Comparison of ENCODE assay signal across 26 cellular contexts in the genomic region with DNA sequence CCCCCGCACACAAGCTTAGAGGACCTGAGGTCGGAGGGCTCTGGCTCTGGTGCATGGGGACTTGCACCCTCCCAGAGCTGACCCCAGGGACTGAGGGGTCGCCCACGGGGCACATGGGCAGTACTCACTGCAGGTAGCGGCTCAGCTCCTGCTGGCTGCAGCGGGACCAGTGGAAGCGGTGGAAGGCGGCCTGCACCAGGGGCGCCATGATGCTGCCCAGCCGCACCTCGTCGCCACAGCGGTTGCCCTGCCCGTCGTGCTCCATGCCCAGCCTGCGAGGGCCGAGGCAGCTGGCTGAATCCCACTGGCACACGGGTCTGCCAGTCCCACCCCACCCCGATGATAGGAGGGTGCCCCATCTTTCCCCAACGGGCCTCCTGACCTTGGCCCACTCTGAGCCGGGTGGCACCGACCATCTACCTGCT.
"Had no signal": no experiment of that assay in that cellular context is flagged by ENCODE, and none has a peak within 500 bp of the region (broad histone marks: within the 10 kb centered on the region; RNA-seq: fewer than 3 reads in every experiment).

No MANE protein-coding gene starts in this region.

- H3K4me3 Mint-ChIP-seq: activated CD4-positive, alpha-beta memory T cell treated with anti-CD3 and anti-CD28 coated beads, Interleukin-2, amount 10 ng/mL, durations not matched to agents 7 days and 5 days; activated CD4-positive, alpha-beta T cell treated with anti-CD3 and anti-CD28 coated beads, Interleukin-2, amount 10 ng/mL, durations not matched to agents 24 days and 14 days; mesothelial cell of epicardium; naive B cell; neural crest cell; type B pancreatic cell had no signal

- H3K9me3 Mint-ChIP-seq: activated CD4-positive, alpha-beta memory T cell treated with anti-CD3 and anti-CD28 coated beads, Interleukin-2, amount 10 ng/mL, durations not matched to agents 7 days and 5 days; activated naive CD4-positive, alpha-beta T cell treated with anti-CD3 and anti-CD28 coated beads, Interleukin-2, amount 50 U/mL, for 72 hours; mesothelial cell of epicardium; naive B cell; neural crest cell; type B pancreatic cell had no signal

- H3K4me3 ChIP-seq: colonic mucosa, esophagus squamous epithelium, right lobe of liver, uterus had no signal

- H3K36me3 Mint-ChIP-seq: activated naive CD4-positive, alpha-beta T cell treated with anti-CD3 and anti-CD28 coated beads, Interleukin-2, amount 50 U/mL, for 72 hours; mesothelial cell of epicardium; naive B cell; type B pancreatic cell had no signal

- H3K27ac ChIP-seq: colonic mucosa, epithelial cell of prostate, esophagus squamous epithelium, right lobe of liver, uterus, WERI-Rb-1 had no signal

- H3K27ac Mint-ChIP-seq: activated CD4-positive, alpha-beta memory T cell treated with anti-CD3 and anti-CD28 coated beads, Interleukin-2, amount 10 ng/mL, durations not matched to agents 7 days and 5 days; activated CD4-positive, alpha-beta T cell treated with anti-CD3 and anti-CD28 coated beads, Interleukin-2, amount 10 ng/mL, durations not matched to agents 24 days and 14 days; activated naive CD4-positive, alpha-beta T cell treated with anti-CD3 and anti-CD28 coated beads, Interleukin-2, amount 50 U/mL, for 72 hours; mesothelial cell of epicardium; naive B cell; type B pancreatic cell had no signal

- ATAC-seq: activated CD4-positive, CD25-positive, alpha-beta regulatory T cell treated with anti-CD3 and anti-CD28 coated beads, Interleukin-2, amount 50 U/mL, for 24 hours; activated naive CD4-positive, alpha-beta T cell treated with anti-CD3 and anti-CD28 coated beads, Interleukin-2, amount 50 U/mL, for 72 hours; left colon had no signal

- H3K27me3 ChIP-seq: colonic mucosa, esophagus squamous epithelium, right lobe of liver, uterus had no signal

- DNase-seq: activated CD4-positive, alpha-beta memory T cell treated with anti-CD3 and anti-CD28 coated beads, Interleukin-2, amount 10 ng/mL, durations not matched to agents 7 days and 5 days; activated CD4-positive, alpha-beta T cell treated with anti-CD3 and anti-CD28 coated beads, Interleukin-2, amount 10 ng/mL, durations not matched to agents 24 days and 14 days; activated naive CD4-positive, alpha-beta T cell; activated T-cell treated with anti-CD3 and anti-CD28 coated beads, Interleukin-2, amount 50 U/mL, for 48 hours; anterior cingulate cortex; colonic mucosa; effector CD8-positive, alpha-beta T cell; esophagus squamous epithelium; left colon; mammary epithelial cell; naive B cell; occipital lobe; small intestine; stimulated activated CD4-positive, alpha-beta T cell treated with anti-CD3 and anti-CD28 coated beads, Interleukin-4, amount 100 ng/mL, for 24 hours; stimulated activated CD8-positive, alpha-beta memory T cell treated with anti-CD3 and anti-CD28 coated beads, Interleukin-4, amount 100 ng/mL, for 48 hours; stimulated activated naive CD4-positive, alpha-beta T cell treated with Interleukin-2 at 50 U/mL for 16 hours; T-helper 1 cell; WERI-Rb-1 had no signal

- H3K4me1 Mint-ChIP-seq: activated CD4-positive, alpha-beta memory T cell treated with anti-CD3 and anti-CD28 coated beads, Interleukin-2, amount 10 ng/mL, durations not matched to agents 7 days and 5 days; activated CD4-positive, alpha-beta T cell treated with anti-CD3 and anti-CD28 coated beads, Interleukin-2, amount 10 ng/mL, durations not matched to agents 24 days and 14 days; mesothelial cell of epicardium; naive B cell had no signal

- H3K9me3 ChIP-seq: colonic mucosa, esophagus squamous epithelium, right lobe of liver, uterus had no signal

- H3K36me3 ChIP-seq: colonic mucosa, esophagus squamous epithelium, right lobe of liver, uterus, WERI-Rb-1 had no signal

- H3K27me3 Mint-ChIP-seq: activated CD4-positive, alpha-beta memory T cell treated with anti-CD3 and anti-CD28 coated beads, Interleukin-2, amount 10 ng/mL, durations not matched to agents 7 days and 5 days; activated CD4-positive, alpha-beta T cell treated with anti-CD3 and anti-CD28 coated beads, Interleukin-2, amount 10 ng/mL, durations not matched to agents 24 days and 14 days; type B pancreatic cell had no signal

- H3K4me1 ChIP-seq: colonic mucosa, esophagus squamous epithelium, right lobe of liver, uterus had no signal
